In the genomic region with DNA sequence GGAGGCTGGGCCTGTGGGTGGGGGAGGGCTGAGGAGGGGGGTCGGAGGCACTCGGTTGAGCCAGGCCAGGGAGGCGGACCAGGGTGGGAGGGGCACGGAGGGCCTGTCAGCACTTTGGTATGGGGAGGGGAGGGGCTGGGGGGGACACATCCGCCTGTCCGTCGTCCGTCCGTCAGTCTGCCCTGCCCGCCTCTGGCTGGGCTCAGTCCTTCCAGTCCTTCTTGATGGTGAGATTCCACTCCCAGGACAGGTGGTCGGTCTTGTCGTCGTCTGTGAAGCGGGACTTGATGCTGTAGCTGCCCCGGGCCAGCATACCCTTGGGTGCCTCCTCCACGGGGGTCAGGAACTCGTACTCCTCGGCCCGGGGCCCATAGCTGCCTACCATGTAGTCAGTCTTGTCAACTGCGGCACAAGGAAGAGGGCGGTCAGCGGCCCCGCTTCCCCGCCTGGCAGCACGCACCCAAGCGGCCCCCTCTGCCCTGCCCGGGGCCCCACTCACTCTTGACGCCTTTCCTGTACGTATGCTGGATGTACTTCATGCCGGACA, we compare ENCODE assay signal across 6 cellular contexts. TPM values are rescaled to one million over a fixed set of nuclear protein-coding genes. Genes with fewer than 3 reads are reported as not detected.
DNase-seq lines count a peak whose midpoint lies in the region; ATAC-seq and TF ChIP-seq lines count a peak whose summit lies in the region.

No MANE protein-coding gene starts in this region.

- intact Hi-C loops in CD8-positive, alpha-beta T cell (cut with DNase I, micrococcal nuclease) = loop anchor here in 1 of 2 experiments (10.0 kb wide), 2 partner anchors 354 to 446 kb away; partner anchors contain the start of genes ACTG1 and CD7
- intact Hi-C loops in Panc1 (cut with micrococcal nuclease; ENCODE audit: unreplicated experiment) = loop anchor here (10.0 kb wide), 1 partner anchor 156 kb away; the partner anchor contains the start of genes CENPX and LRRC45

- POLR2A ChIA-PET in CD8-positive, alpha-beta T cell (lab: Charles Lee) = interaction anchor here (0.7 to 4.2 kb wide), 5 partner anchors 10 to 232 kb away, joined by 3 to 23 read pairs (median 4); partner anchors contain the start of genes ARL16, HGS, NPLOC4 and TSPAN10
- POLR2A ChIA-PET in Panc1 (lab: Charles Lee) = interaction anchor here (0.9 kb wide), 1 partner anchor 56 kb away, joined by 3 read pairs; no protein-coding TSS in a partner anchor

- in situ Hi-C loops in Panc1 (cut with HindIII; ENCODE audit: low pct_unique_long_range_greater_than_20kb, low sequenced_read_pairs) = no loop called here

- peak overlapping the region; percentile 13 for H3K27ac Mint-ChIP-seq in CD8-positive, alpha-beta T cell
- peak overlapping the region; percentile 90 for H3K27ac Mint-ChIP-seq in type B pancreatic cell

- TSS peak; percentile 92 for BruUV-seq in Panc1 (replicated peaks; lab: Mats Ljungman, UMichigan)

- H3K27me3 Mint-ChIP-seq in CD8-positive, alpha-beta T cell (ENCODE audit: low read depth) = no peaks in the 10 kb centered on the region
- no peaks in the 10 kb centered on the region for H3K27me3 Mint-ChIP-seq in type B pancreatic cell

- H3K36me3 Mint-ChIP-seq in CD8-positive, alpha-beta T cell = peaks cover 23% of the 10 kb centered on the region
- H3K36me3 Mint-ChIP-seq in type B pancreatic cell = peaks cover under 1% of the 10 kb centered on the region

- H3K27me3 ChIP-seq in CD8-positive, alpha-beta T cell (ENCODE audit: insufficient read depth, low read length) = no peaks in the 10 kb centered on the region
- H3K27me3 ChIP-seq in Panc1 (ENCODE audit: control insufficient read depth, insufficient read depth, low read length) = no peaks in the 10 kb centered on the region
- H3K27me3 ChIP-seq in foreskin keratinocyte = no peaks in the 10 kb centered on the region

- peaks cover 36% of the 10 kb centered on the region for H3K4me1 ChIP-seq in CD8-positive, alpha-beta T cell (ENCODE audit: insufficient read depth, low read length)
- H3K4me1 ChIP-seq in Panc1 (ENCODE audit: control insufficient read depth, insufficient read depth, low read length) (peaks cover 57% of the 10 kb centered on the region), foreskin keratinocyte (no peaks in the 10 kb centered on the region)

- no peak for TF ChIP-seq CTCF in CD8-positive, alpha-beta T cell (IDR thresholded peaks at IDR 0.05)
- TF ChIP-seq CTCF in Panc1 (IDR thresholded peaks at IDR 0.05) (no peak), foreskin keratinocyte (conservative IDR thresholded peaks at IDR 0.05) (no peak), type B pancreatic cell (conservative IDR thresholded peaks at IDR 0.05) (no peak)

- peak overlapping the region; percentile 5 for H3K4me3 Mint-ChIP-seq in CD8-positive, alpha-beta T cell
- H3K4me3 Mint-ChIP-seq in type B pancreatic cell = peak overlapping the region; percentile 66

- peaks cover 21% of the 10 kb centered on the region for H3K36me3 ChIP-seq in CD8-positive, alpha-beta T cell (ENCODE audit: insufficient read depth, low read length)
- peaks cover 9% of the 10 kb centered on the region; the same call in 1 of the 2 replicates for H3K36me3 ChIP-seq in Panc1 (ENCODE audit: control insufficient read depth, insufficient read depth, low read length)

- no peak for ATAC-seq in CD8-positive, alpha-beta T cell
- peak; percentile 32 for ATAC-seq in Panc1
- ATAC-seq in foreskin keratinocyte = peak; percentile 22
- no peak for ATAC-seq in GM21786 (IDR thresholded peaks at IDR 0.05; ENCODE audit: unreplicated experiment)
- ATAC-seq in HG03442 (IDR thresholded peaks at IDR 0.05; ENCODE audit: unreplicated experiment) = no peak

- H3K27ac ChIP-seq in CD8-positive, alpha-beta T cell (ENCODE audit: low read depth, low read length) = no peak overlapping the region
- H3K27ac ChIP-seq in Panc1 (ENCODE audit: low read length) (peak overlapping the region; percentile 98), foreskin keratinocyte (no peak overlapping the region)

- peaks cover 41% of the 10 kb centered on the region for H3K4me1 Mint-ChIP-seq in CD8-positive, alpha-beta T cell (ENCODE audit: low read depth)
- peaks cover 11% of the 10 kb centered on the region for H3K4me1 Mint-ChIP-seq in type B pancreatic cell (ENCODE audit: unreplicated experiment)

- H3K9me3 ChIP-seq in CD8-positive, alpha-beta T cell (ENCODE audit: low read length) = no peaks in the 10 kb centered on the region
- no peaks in the 10 kb centered on the region for H3K9me3 ChIP-seq in Panc1 (ENCODE audit: control insufficient read depth, insufficient read depth, low read depth, low read length)

- CTCF ChIA-PET in CD8-positive, alpha-beta T cell (lab: Charles Lee) = interaction anchor here (1.2 to 1.6 kb wide), 4 partner anchors 11 to 59 kb away, joined by 3 to 7 read pairs (median 4); no protein-coding TSS in a partner anchor
- CTCF ChIA-PET in Panc1 (lab: Charles Lee) = no interaction called here

- peak in 1 of 7 experiments; percentile 19 for DNase-seq in CD8-positive, alpha-beta T cell
- DNase-seq in Panc1 (ENCODE audit: low read depth, low spot score) (no peak), foreskin keratinocyte (peak in 1 of 2 donors; percentile 81), type B pancreatic cell (ENCODE audit: extremely low spot score, unreplicated experiment) (no peak)

- no peak overlapping the region for H3K4me3 ChIP-seq in CD8-positive, alpha-beta T cell (ENCODE audit: low read depth, low read length)
- peak overlapping the region; percentile 77 to 93 for H3K4me3 ChIP-seq in Panc1 (ENCODE audit: low read depth in 2 of 2, low read length in 2 of 2)

- H3K9me3 Mint-ChIP-seq in CD8-positive, alpha-beta T cell = no peaks in the 10 kb centered on the region
- no peaks in the 10 kb centered on the region for H3K9me3 Mint-ChIP-seq in type B pancreatic cell

RNA-seq across cellular contexts. Expression of gene ARHGDIA, which starts 2.4 kb away (rescaled TPM):
- 100 to 1,000 TPM; 777 to 791 TPM for total RNA-seq in CD8-positive, alpha-beta T cell
- 420 TPM for total RNA-seq in Panc1 (2021; ENCODE audit: unreplicated experiment)
- polyA plus RNA-seq in Panc1 (2012; ENCODE audit: insufficient read length) = 534 TPM
- 574 and 576 TPM in 2 replicates for total RNA-seq in foreskin keratinocyte
- polyA plus RNA-seq in foreskin keratinocyte = 644 and 645 TPM in 2 replicates
- 250 and 264 TPM in 2 replicates for total RNA-seq in type B pancreatic cell (ENCODE audit: low replicate concordance)

RNA-seq across cellular contexts. Expression of gene P4HB, which starts 8.4 kb away (rescaled TPM):
- 100 to 1,000 TPM; 278 to 288 TPM for total RNA-seq in CD8-positive, alpha-beta T cell
- total RNA-seq in Panc1 (2021; ENCODE audit: unreplicated experiment) (759 TPM), foreskin keratinocyte (617 and 692 TPM in 2 replicates), type B pancreatic cell (ENCODE audit: low replicate concordance) (555 and 815 TPM in 2 replicates)
- polyA plus RNA-seq in Panc1 (2012; ENCODE audit: insufficient read length) = 1,541 TPM
- polyA plus RNA-seq in foreskin keratinocyte = 632 and 778 TPM in 2 replicates

RNA-seq across cellular contexts. Expression of gene ALYREF, which starts 22.6 kb away (rescaled TPM):
- total RNA-seq in CD8-positive, alpha-beta T cell = 100 to 1,000 TPM in 1 of 2 experiments, 10 to 100 TPM in 1; 95.8 to 118 TPM
- total RNA-seq in Panc1 (2021; ENCODE audit: unreplicated experiment) = 253 TPM
- 263 TPM for polyA plus RNA-seq in Panc1 (2012; ENCODE audit: insufficient read length)
- total RNA-seq in foreskin keratinocyte = 115 and 140 TPM in 2 replicates
- 142 and 156 TPM in 2 replicates for polyA plus RNA-seq in foreskin keratinocyte
- total RNA-seq in type B pancreatic cell (ENCODE audit: low replicate concordance) = 102 and 124 TPM in 2 replicates

RNA-seq across cellular contexts. Expression of gene ANAPC11, which starts 22.8 kb away (rescaled TPM):
- total RNA-seq in CD8-positive, alpha-beta T cell = 10 to 100 TPM; 30.0 to 30.4 TPM
- total RNA-seq in Panc1 (2021; ENCODE audit: unreplicated experiment) = 218 TPM
- polyA plus RNA-seq in Panc1 (2012; ENCODE audit: insufficient read length) = 339 TPM
- 160 and 168 TPM in 2 replicates for total RNA-seq in foreskin keratinocyte
- 295 and 335 TPM in 2 replicates for polyA plus RNA-seq in foreskin keratinocyte
- 136 and 140 TPM in 2 replicates for total RNA-seq in type B pancreatic cell (ENCODE audit: low replicate concordance)

RNA-seq across cellular contexts. Expression of gene NPB, which starts 33.3 kb away (rescaled TPM):
- under 1 TPM in 1 of 2 experiments, not detected in 1; 0.38 TPM for total RNA-seq in CD8-positive, alpha-beta T cell
- total RNA-seq in Panc1 (2021; ENCODE audit: unreplicated experiment) (3.9 TPM), foreskin keratinocyte (0.21 and 0.27 TPM in 2 replicates), type B pancreatic cell (ENCODE audit: low replicate concordance) (0.64 and 2.5 TPM in 2 replicates)
- polyA plus RNA-seq in Panc1 (2012; ENCODE audit: insufficient read length) = 3.3 TPM
- polyA plus RNA-seq in foreskin keratinocyte = 0.19 and 0.32 TPM in 2 replicates

Comparison
In these comparisons a context has a peak if more than half of its experiments do, and no peak if none do; other contexts are left out.
1. ATAC-seq: peak in Panc1 (single experiment) and foreskin keratinocyte (single experiment); none in CD8-positive, alpha-beta T cell (single experiment), GM21786 (single experiment) and HG03442 (single experiment).